Comparison of ENCODE assay signal across 8 cellular contexts in the genomic region with DNA sequence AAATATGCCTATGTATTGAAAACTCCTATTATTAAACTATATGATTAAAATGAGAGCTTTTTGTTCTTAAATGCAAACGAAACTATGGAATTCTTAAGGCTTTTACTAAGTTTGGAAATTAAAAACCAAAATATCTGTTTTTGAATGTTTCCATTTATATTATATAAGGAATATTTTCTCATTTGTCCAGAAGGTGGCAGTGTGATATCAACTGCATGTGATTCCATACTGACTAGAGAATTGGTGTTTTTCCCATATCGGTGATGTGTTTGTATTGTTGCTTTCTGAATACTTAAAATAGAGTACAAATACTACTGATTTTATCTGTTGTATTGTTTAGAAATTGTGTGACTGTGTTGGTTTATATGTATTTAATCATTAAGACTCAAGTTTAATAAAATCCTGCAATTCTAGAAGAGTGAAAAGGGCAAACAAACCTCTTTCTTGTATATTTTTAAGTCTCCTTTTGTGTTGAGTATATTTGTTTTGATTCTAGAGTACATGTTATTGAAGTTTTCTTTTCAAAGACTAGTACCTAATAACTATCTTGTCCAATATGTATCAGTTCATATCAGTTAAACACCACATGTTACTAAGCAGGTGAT.
A peak's percentile ranks its signal among the peaks of the same experiment; 100 is the strongest.
DNase-seq lines count a peak whose midpoint lies in the region; ATAC-seq, FAIRE-seq and TF ChIP-seq lines count a peak whose summit lies in the region.

No MANE protein-coding gene starts in this region.

- peak; percentile 63 for ATAC-seq in GM18505 (IDR thresholded peaks at IDR 0.05; ENCODE audit: unreplicated experiment)
- ATAC-seq in HG03520 (IDR thresholded peaks at IDR 0.05; ENCODE audit: unreplicated experiment): peak; percentile 55
- ATAC-seq in pancreas: peak in 2 of 4 donors; percentile 64 to 66
- no peak for ATAC-seq in HG03097 (IDR thresholded peaks at IDR 0.05; ENCODE audit: low FRiP score, unreplicated experiment)

- TF ChIP-seq POLR2A in GM18505 (IDR thresholded peaks at IDR 0.05; ENCODE audit: borderline replicate concordance, extremely low read depth, insufficient read depth, insufficient read length): no peak
- no peak for TF ChIP-seq POLR2A in erythroblast (IDR thresholded peaks at IDR 0.05; ENCODE audit: low read length)

- H3K79me2 ChIP-seq in PC-9 (ENCODE audit: low read depth): no peaks in the 10 kb centered on the region

- H3K9me3 ChIP-seq in PC-9 (ENCODE audit: insufficient read depth, low read depth) (no peaks in the 10 kb centered on the region), pancreas (no peaks in the 10 kb centered on the region)

- TF ChIP-seq CTCF in AG09319 (IDR thresholded peaks at IDR 0.05; ENCODE audit: low read depth, low read length) (peak; percentile 53), PC-9 (conservative IDR thresholded peaks at IDR 0.05) (peak; percentile 75), pancreas (IDR thresholded peaks at IDR 0.05) (peak in 3 of 4 donors; percentile 48 to 58 (median 53))

- H3K9me2 ChIP-seq in PC-9 (ENCODE audit: insufficient read depth): no peaks in the 10 kb centered on the region

- CTCF ChIA-PET in PC-9 (lab: Charles Lee): no interaction called here

- DNase-seq in AG09319 (ENCODE audit: extremely low read depth, low read depth): peak; percentile 27
- no peak for DNase-seq in PC-9
- DNase-seq in erythroblast (lab: John Stamatoyannopoulos, UW): peak; percentile 66 to 72
- no peak for DNase-seq in pancreas
- DNase-seq in HK-2 (ENCODE audit: unreplicated experiment): no peak

- POLR2A ChIA-PET in PC-9 (lab: Charles Lee; ENCODE audit: unreplicated experiment): no interaction called here

- H3K27me3 ChIP-seq in PC-9 (ENCODE audit: insufficient read depth, low read depth) (no peaks in the 10 kb centered on the region), pancreas (no peaks in the 10 kb centered on the region)

- no TSS peak for BruUV-seq in PC-9 (replicated peaks; lab: Mats Ljungman, UMichigan)

- WGBS in pancreas, 2 donors: 5% methylated on average over 2 of the region's 2 CpGs

- peak overlapping the region; percentile 59 for H3K27ac ChIP-seq in PC-9
- no peak overlapping the region for H3K27ac ChIP-seq in pancreas

- H3K4me1 ChIP-seq in PC-9 (replicated peaks; ENCODE audit: insufficient read depth) (peaks cover 9% of the 10 kb centered on the region; the same call in 1 of the 2 replicates), pancreas (no peaks in the 10 kb centered on the region)

- intact Hi-C loops in PC-9 (cut with micrococcal nuclease; ENCODE audit: unreplicated experiment) (loop anchor here (1.0 to 10.0 kb wide), 3 partner anchors 260 to 851 kb away; no protein-coding TSS in a partner anchor), pancreas (cut with DNase I) (no loop called here)

- H4K20me1 ChIP-seq in PC-9 (ENCODE audit: insufficient read depth): no peaks in the 10 kb centered on the region

- peak overlapping the region; percentile 45; the same call in 1 of the 2 replicates for H3K4me2 ChIP-seq in PC-9

- no peak overlapping the region for H3K4me3 ChIP-seq in PC-9
- no peak overlapping the region for H3K4me3 ChIP-seq in pancreas

- H2AFZ ChIP-seq in PC-9: peak overlapping the region; percentile 70; the same call in 1 of the 2 replicates

- H3F3A ChIP-seq in PC-9 (ENCODE audit: insufficient read depth, low read depth): no peaks in the 10 kb centered on the region

- peak; percentile 98 for FAIRE-seq in pancreas (lab: Jason Lieb, UNC)

- H3K36me3 ChIP-seq in PC-9 (ENCODE audit: low read depth) (no peaks in the 10 kb centered on the region), pancreas (no peaks in the 10 kb centered on the region)

Comparison
In these comparisons a context has a peak if more than half of its experiments do, and no peak if none do; other contexts are left out.
1. DNase-seq: peak in AG09319 (single experiment) and erythroblast (2 of 2); none in PC-9 (0 of 2), pancreas (0 of 6) and HK-2 (single experiment).
2. Peak in every context shown above with its lines, with median percentiles within 50 percentile points of each other: CTCF ChIP-seq.